ENCODE assay signal across 8 cellular contexts in genomic region chr14:70188608-70189540, GRCh38. TPM values are rescaled to one million over a fixed set of nuclear protein-coding genes. Genes with fewer than 3 reads are reported as not detected.
DNase-seq lines count a peak whose midpoint lies in the region; ATAC-seq and TF ChIP-seq lines count a peak whose summit lies in the region.

TSS of gene SLC8A3 (minus strand) at chr14:70188951. CDS start at chr14:70168422, 20,529 bp downstream.

- H3K9me3 Mint-ChIP-seq in CD8-positive, alpha-beta T cell: no peaks in the 10 kb centered on the region
- no peaks in the 10 kb centered on the region for H3K9me3 Mint-ChIP-seq in activated naive CD8-positive, alpha-beta T cell (ENCODE audit: low read depth)

- no peaks in the 10 kb centered on the region for H3K9me3 ChIP-seq in CD8-positive, alpha-beta T cell (ENCODE audit: low read length)

- CTCF ChIA-PET in CD8-positive, alpha-beta T cell (lab: Charles Lee): no interaction called here

- H3K27ac Mint-ChIP-seq in CD8-positive, alpha-beta T cell: no peak within 1 kb of the TSS
- no peak within 1 kb of the TSS for H3K27ac Mint-ChIP-seq in activated naive CD8-positive, alpha-beta T cell

- no peaks in the 10 kb centered on the region for H3K36me3 ChIP-seq in CD8-positive, alpha-beta T cell (ENCODE audit: insufficient read depth, low read length)

- peaks cover 60% of the 10 kb centered on the region for H3K27me3 Mint-ChIP-seq in CD8-positive, alpha-beta T cell (ENCODE audit: low read depth)
- H3K27me3 Mint-ChIP-seq in activated naive CD8-positive, alpha-beta T cell: peaks cover 46% of the 10 kb centered on the region

- H3K4me3 ChIP-seq in CD8-positive, alpha-beta T cell (ENCODE audit: low read depth, low read length): peak within 1 kb of the TSS; percentile 60

- POLR2A ChIA-PET in CD8-positive, alpha-beta T cell (lab: Charles Lee): no interaction called here

- no peak for TF ChIP-seq CTCF in CD8-positive, alpha-beta T cell (IDR thresholded peaks at IDR 0.05)
- no peak for TF ChIP-seq CTCF in omental fat pad (IDR thresholded peaks at IDR 0.05)

- peaks cover 16% of the 10 kb centered on the region for H3K27me3 ChIP-seq in CD8-positive, alpha-beta T cell (ENCODE audit: insufficient read depth, low read length)

- H3K27ac ChIP-seq in CD8-positive, alpha-beta T cell (ENCODE audit: low read depth, low read length): no peak within 1 kb of the TSS

- H3K36me3 Mint-ChIP-seq in CD8-positive, alpha-beta T cell: no peaks in the 10 kb centered on the region
- no peaks in the 10 kb centered on the region for H3K36me3 Mint-ChIP-seq in activated naive CD8-positive, alpha-beta T cell

- no peak for ATAC-seq in CD8-positive, alpha-beta T cell
- peak; percentile 38 for ATAC-seq in GM19463 (IDR thresholded peaks at IDR 0.05; ENCODE audit: unreplicated experiment)
- peak; percentile 39 for ATAC-seq in Right ventricle myocardium superior (ENCODE audit: poor library complexity)
- ATAC-seq in omental fat pad (ENCODE audit: low FRiP score): peak; percentile 13
- no peak for ATAC-seq in HG02840 (IDR thresholded peaks at IDR 0.05; ENCODE audit: low FRiP score, unreplicated experiment)
- no peak for ATAC-seq in HG03520 (IDR thresholded peaks at IDR 0.05; ENCODE audit: unreplicated experiment)

- H3K4me1 ChIP-seq in CD8-positive, alpha-beta T cell (ENCODE audit: insufficient read depth, low read length): peaks cover 16% of the 10 kb centered on the region

- no peak for DNase-seq in CD8-positive, alpha-beta T cell
- peak; percentile 64 to 85 for DNase-seq in NCI-H2081 (lab: John Stamatoyannopoulos, UW)
- peak; percentile 48 for DNase-seq in Right ventricle myocardium superior
- no peak for DNase-seq in omental fat pad (ENCODE audit: low spot score)

- H3K4me1 Mint-ChIP-seq in CD8-positive, alpha-beta T cell (ENCODE audit: low read depth): peaks cover 22% of the 10 kb centered on the region
- H3K4me1 Mint-ChIP-seq in activated naive CD8-positive, alpha-beta T cell (ENCODE audit: low read depth): peaks cover 26% of the 10 kb centered on the region

- intact Hi-C loops in CD8-positive, alpha-beta T cell (cut with DNase I, micrococcal nuclease): no loop called here
- intact Hi-C loops in Right ventricle myocardium superior (cut with DNase I): no loop called here

- H3K4me3 Mint-ChIP-seq in CD8-positive, alpha-beta T cell: peak within 1 kb of the TSS; percentile 83
- peak within 1 kb of the TSS; percentile 90 for H3K4me3 Mint-ChIP-seq in activated naive CD8-positive, alpha-beta T cell

RNA-seq across cellular contexts. Expression of gene SLC8A3, which starts in this region (rescaled TPM):
- total RNA-seq in CD8-positive, alpha-beta T cell: not detected
- total RNA-seq in Right ventricle myocardium superior: 0.16 TPM
- under 1 TPM in 3 of 4 donors, not detected in 1; 0.09 to 0.79 (median 0.24) TPM for total RNA-seq in omental fat pad

Comparison
In these comparisons a context has a peak if more than half of its experiments do, and no peak if none do; other contexts are left out.
1. Peak in DNase-seq and ATAC-seq in Right ventricle myocardium superior; RNA of the gene not detected or under 1 TPM.
2. Peak in ATAC-seq in omental fat pad; RNA of the gene not detected or under 1 TPM.
3. DNase-seq: peak in NCI-H2081 (2 of 2); none in CD8-positive, alpha-beta T cell (0 of 7) and omental fat pad (single experiment).